In genomic region chr10:29968556-29968955, GRCh38 we compare ENCODE assay signal across 16 cellular contexts.
"Had no signal": no experiment of that assay in that cellular context is flagged by ENCODE, and none has a peak within 500 bp of the region (broad histone marks: within the 10 kb centered on the region; RNA-seq: fewer than 3 reads in every experiment).

No MANE protein-coding gene starts in this region.

- H3K4me1 ChIP-seq: breast epithelium, tibial nerve, vagina had no signal

- H3K27ac ChIP-seq: breast epithelium, left ventricle myocardium inferior, tibial nerve, vagina had no signal

- H3K4me3 ChIP-seq: breast epithelium, left ventricle myocardium inferior, tibial nerve, vagina had no signal

- H3K36me3 ChIP-seq: breast epithelium, left ventricle myocardium inferior, tibial nerve, vagina had no signal

- DNase-seq: activated CD4-positive, CD25-positive, alpha-beta regulatory T cell treated with anti-CD3 and anti-CD28 coated beads, Interleukin-2, amount 50 U/mL, for 72 hours; activated naive CD4-positive, alpha-beta T cell treated with Interleukin-2 at 50 U/mL for 16 hours; activated T-cell treated with anti-CD3 and anti-CD28 coated beads for 4 hours; anterior cingulate cortex; cerebellar nuclear complex; endodermal cell; erythroblast; left ventricle myocardium inferior; stimulated activated CD4-positive, alpha-beta T cell treated with anti-CD3 and anti-CD28 coated beads, Interleukin-12 subunit alpha, Interleukin-12 subunit beta, amount 100 ng/mL, for 4 hours; stimulated activated CD4-positive, alpha-beta T cell treated with anti-CD3 and anti-CD28 coated beads, Interleukin-2, amount 100 ng/mL, for 24 hours; T-cell; T1000 had no signal

- H3K27me3 ChIP-seq: breast epithelium, tibial nerve, vagina had no signal

- ATAC-seq: activated T-helper 17 cell treated with anti-CD3 and anti-CD28 coated beads, Interleukin-2, amount 50 U/mL, for 72 hours; T-cell had no signal

- H3K9me3 ChIP-seq: breast epithelium, left ventricle myocardium inferior, tibial nerve, vagina had no signal
